In the genomic region with DNA sequence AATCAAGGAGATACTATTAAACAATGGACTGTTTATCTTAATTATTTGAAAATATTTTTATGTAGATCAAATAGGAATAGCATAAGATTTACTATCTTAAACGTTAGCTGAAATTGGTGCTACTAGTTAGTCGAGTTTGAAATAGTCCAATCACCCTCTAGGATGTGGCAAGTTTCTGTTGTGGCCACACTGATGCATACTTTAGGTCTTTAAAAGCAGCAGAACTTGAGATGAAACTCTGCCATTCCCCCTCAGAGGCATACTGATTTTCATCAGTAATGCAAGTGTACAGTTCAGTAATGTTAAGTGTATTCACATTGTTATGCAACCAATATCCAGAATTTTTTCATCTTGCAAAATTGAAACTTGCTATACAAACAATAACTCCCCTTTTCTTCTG, we compare ENCODE assay signal across 35 cellular contexts.
"Had no signal": no experiment of that assay in that cellular context is flagged by ENCODE, and none has a peak within 500 bp of the region (broad histone marks: within the 10 kb centered on the region; RNA-seq: fewer than 3 reads in every experiment).

No MANE protein-coding gene starts in this region.

- H3K4me3 ChIP-seq: MG63 had no signal

- H3K27ac ChIP-seq: KMS-11 had no signal

- H3K9ac ChIP-seq: KMS-11 had no signal

- H3K9me3 ChIP-seq: MG63 had no signal

- DNase-seq: Karpas-422, Kasumi-1, KG1, MG63, MV-4-11, NCI-H1048, NCI-H1092, NCI-H1092 treated with DMSO at 0.1 percent for 48 hours, NCI-H1105, NCI-H1105 treated with DMSO at 0.1 percent for 48 hours, NCI-H1417, NCI-H1417 treated with DMSO at 0.1 percent for 48 hours, NCI-H1436, NCI-H1436 treated with DMSO at 0.1 percent for 48 hours, NCI-H146, NCI-H1694, NCI-H1694 treated with DMSO at 0.1 percent for 48 hours, NCI-H187, NCI-H187 treated with DMSO at 0.1 percent for 48 hours, NCI-H1930, NCI-H2029, NCI-H2029 treated with DMSO at 0.1 percent for 48 hours, NCI-H2081, NCI-H2081 treated with DMSO at 0.1 percent for 48 hours, NCI-H2107, NCI-H2171, NCI-H2171 treated with DMSO at 0.1 percent for 48 hours, NCI-H2227 treated with DMSO at 0.1 percent for 48 hours, NCI-H226, NCI-H345, NCI-H446, NCI-H446 treated with DMSO at 0.1 percent for 48 hours, NCI-H510A, NCI-H510A treated with DMSO at 0.1 percent for 48 hours had no signal

- H3K4me2 ChIP-seq: KMS-11 had no signal

- H3K27me3 ChIP-seq: MG63 had no signal

- H3K36me3 ChIP-seq: MG63 had no signal
